17 cellular contexts compared by ENCODE assay signal in the genomic region with DNA sequence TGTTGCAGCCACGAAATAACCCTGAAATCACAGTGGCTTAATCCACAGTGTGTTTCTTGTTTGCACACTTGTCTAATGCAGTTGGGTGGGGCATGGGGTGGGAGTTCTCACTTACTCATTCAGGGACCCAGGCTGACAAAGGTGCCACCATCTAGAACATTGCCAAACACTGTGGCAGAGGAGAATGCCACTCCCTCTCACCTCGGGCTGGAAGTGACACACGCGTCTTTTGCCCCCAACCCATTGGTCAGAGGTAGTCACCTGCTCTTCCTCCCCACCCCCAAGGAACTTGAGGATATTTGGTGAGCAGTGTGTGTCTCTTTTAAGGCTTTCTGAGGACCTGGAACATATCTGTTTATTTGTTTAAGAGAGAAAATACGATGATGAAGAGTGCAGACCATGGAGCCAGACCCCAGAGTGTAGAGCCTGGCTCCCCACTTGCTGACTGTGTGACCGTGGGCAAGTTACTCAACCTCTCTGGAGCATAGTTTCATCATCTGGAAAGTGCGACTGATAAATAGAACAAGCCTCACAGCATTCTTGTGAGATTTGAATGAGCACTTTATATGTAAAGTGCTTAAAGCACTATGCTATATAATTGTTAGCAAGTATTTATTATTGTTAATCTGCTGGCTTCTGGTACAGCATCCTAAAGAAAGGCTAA. TPM values are rescaled to one million over a fixed set of nuclear protein-coding genes. Genes with fewer than 3 reads are reported as not detected.
DNase-seq lines count a peak whose midpoint lies in the region; ATAC-seq and TF ChIP-seq lines count a peak whose summit lies in the region.
"Had no signal": no experiment of that assay in that cellular context is flagged by ENCODE, and none has a peak within 500 bp of the region (broad histone marks: within the 10 kb centered on the region; RNA-seq: fewer than 3 reads in every experiment).

No MANE protein-coding gene starts in this region.

- ATAC-seq in esophagus mucosa, result peak; percentile 94
- no peak for ATAC-seq in GM18870 (IDR thresholded peaks at IDR 0.05; ENCODE audit: unreplicated experiment)

- dilution Hi-C loops in mammary epithelial cell (cut with HindIII; ENCODE audit: low sequenced_read_pairs), result no loop called here

- peaks cover 4% of the 10 kb centered on the region for H3K36me3 Mint-ChIP-seq in chondrocyte (ENCODE audit: low read depth)

- TF ChIP-seq CTCF in breast epithelium (IDR thresholded peaks at IDR 0.05) (no peak), mammary epithelial cell (conservative IDR thresholded peaks at IDR 0.05 in 1 of 2, IDR thresholded peaks at IDR 0.05 in 1 of 2; ENCODE audit: extremely low read depth in 1 of 2, insufficient read depth in 1 of 2, low read depth in 1 of 2, low read length in 2 of 2) (no peak), suprapubic skin (IDR thresholded peaks at IDR 0.05) (no peak), chondrocyte (IDR thresholded peaks at IDR 0.05) (no peak), tibial artery (IDR thresholded peaks at IDR 0.05) (no peak)

- H3K36me3 ChIP-seq in breast epithelium (no peaks in the 10 kb centered on the region), mammary epithelial cell (ENCODE audit: insufficient read depth, low read length) (no peaks in the 10 kb centered on the region), suprapubic skin (no peaks in the 10 kb centered on the region), tibial artery (peaks cover 0 to 5% (median under 1%) of the 10 kb centered on the region in 3 donors)
- H3K36me3 ChIP-seq: pancreas had no signal

- H3K27me3 Mint-ChIP-seq in chondrocyte (ENCODE audit: low read depth), result no peaks in the 10 kb centered on the region

- H3K4me3 ChIP-seq in breast epithelium (no peak overlapping the region), mammary epithelial cell (replicated peaks in 1 of 3; ENCODE audit: insufficient read depth in 1 of 3, low read depth in 2 of 3, low read length in 3 of 3) (no peak overlapping the region), suprapubic skin (no peak overlapping the region), tibial artery (no peak overlapping the region)
- H3K4me3 ChIP-seq: pancreas, SJSA1, spleen had no signal

- H3K4me3 Mint-ChIP-seq in chondrocyte (ENCODE audit: unreplicated experiment), result no peak overlapping the region

- H2AFZ ChIP-seq in mammary epithelial cell (ENCODE audit: low read depth, low read length), result no peak overlapping the region

- no peaks in the 10 kb centered on the region for H4K20me1 ChIP-seq in mammary epithelial cell (ENCODE audit: insufficient read depth, low read length)

- no peaks in the 10 kb centered on the region for H3K4me1 ChIP-seq in breast epithelium
- no peaks in the 10 kb centered on the region for H3K4me1 ChIP-seq in mammary epithelial cell (ENCODE audit: insufficient read depth, low read length)
- peaks cover 41% of the 10 kb centered on the region for H3K4me1 ChIP-seq in suprapubic skin
- H3K4me1 ChIP-seq in tibial artery, result peaks cover 0 to 37% (median 3%) of the 10 kb centered on the region in 4 donors
- H3K4me1 ChIP-seq: SJSA1 had no signal

- TF ChIP-seq POLR2A in breast epithelium (IDR thresholded peaks at IDR 0.05) (no peak), suprapubic skin (IDR thresholded peaks at IDR 0.05) (no peak)

- no peak for DNase-seq in breast epithelium (ENCODE audit: low spot score in 2 of 2)
- no peak for DNase-seq in mammary epithelial cell
- peak; percentile 74 to 77 for DNase-seq in activated T-cell treated with anti-CD3 and anti-CD28 coated beads, Interleukin-2, amount 50 U/mL, for 48 hours
- DNase-seq in suprapubic skin (ENCODE audit: low spot score in 2 of 2), result no peak
- no peak for DNase-seq in chondrocyte (ENCODE audit: low spot score)
- no peak for DNase-seq in tibial artery
- DNase-seq: amniotic stem cell, NCI-H2081 treated with DMSO at 0.1 percent for 48 hours, pancreas, spleen had no signal

- peaks cover 42% of the 10 kb centered on the region for H3K4me1 Mint-ChIP-seq in chondrocyte (ENCODE audit: low read depth)

- 94% methylated on average over 4 of the region's 7 CpGs for WGBS in mammary epithelial cell (ENCODE audit: low coverage, missing lambda C conversion rate)
- WGBS in suprapubic skin, result 75% methylated on average over 7 of the region's 7 CpGs

- TF ChIP-seq EP300 in suprapubic skin (IDR thresholded peaks at IDR 0.05), result no peak

- no peaks in the 10 kb centered on the region for H3K9me3 Mint-ChIP-seq in chondrocyte (ENCODE audit: low read depth)

- CTCF ChIA-PET in mammary epithelial cell (lab: Charles Lee; ENCODE audit: low non-redundant PET), result no interaction called here

- BruUV-seq in mammary epithelial cell (replicated peaks; lab: Mats Ljungman, UMichigan), result no TSS peak

- peak overlapping the region; percentile 2 to 4 for H3K27ac ChIP-seq in breast epithelium
- no peak overlapping the region for H3K27ac ChIP-seq in mammary epithelial cell (ENCODE audit: insufficient read depth, low read depth, low read length)
- H3K27ac ChIP-seq in suprapubic skin, result peak overlapping the region; percentile 10
- peak overlapping the region in 1 of 2 donors; percentile 3 for H3K27ac ChIP-seq in tibial artery
- H3K27ac ChIP-seq: pancreas, SJSA1 had no signal

- H3K27me3 ChIP-seq in breast epithelium (no peaks in the 10 kb centered on the region), mammary epithelial cell (ENCODE audit: insufficient read depth, low read length) (no peaks in the 10 kb centered on the region), suprapubic skin (no peaks in the 10 kb centered on the region), tibial artery (no peaks in the 10 kb centered on the region)
- H3K27me3 ChIP-seq: pancreas, SJSA1, spleen had no signal

- intact Hi-C loops in breast epithelium (cut with DNase I; ENCODE audit: low total_unique reads), result no loop called here
- intact Hi-C loops in mammary epithelial cell (cut with micrococcal nuclease), result no loop called here
- intact Hi-C loops in tibial artery (cut with DNase I; ENCODE audit: low total_unique reads), result no loop called here

- H3K9ac ChIP-seq in mammary epithelial cell (ENCODE audit: insufficient read depth, low read length), result no peak overlapping the region

- no peak overlapping the region for H3K27ac Mint-ChIP-seq in chondrocyte (ENCODE audit: unreplicated experiment)

- no peak overlapping the region for H3K4me2 ChIP-seq in mammary epithelial cell (ENCODE audit: insufficient read depth, low read depth, low read length)

- H3K9me3 ChIP-seq in breast epithelium (no peaks in the 10 kb centered on the region), mammary epithelial cell (replicated peaks; ENCODE audit: insufficient read depth, low read length) (no peaks in the 10 kb centered on the region), suprapubic skin (no peaks in the 10 kb centered on the region), tibial artery (no peaks in the 10 kb centered on the region)
- H3K9me3 ChIP-seq: pancreas, SJSA1, spleen had no signal

- no peaks in the 10 kb centered on the region for H3K79me2 ChIP-seq in mammary epithelial cell (ENCODE audit: insufficient read depth, low read length)

- in situ Hi-C loops in mammary epithelial cell (cut with MboI; ENCODE audit: low sequenced_read_pairs in 2 of 2), result no loop called here

RNA-seq across cellular contexts. Expression of a gene that starts 17.4 kb away (rescaled TPM):
- total RNA-seq in breast epithelium, result 10 to 100 TPM; 10.2 to 30.1 (median 21.4) TPM
- not detected for total RNA-seq in mammary epithelial cell
- not detected for polyA plus RNA-seq in mammary epithelial cell
- not detected for polyA minus RNA-seq in mammary epithelial cell
- total RNA-seq in esophagus mucosa, result 0.76 TPM
- 1 to 10 TPM; 2.3 to 7.0 (median 4.4) TPM for total RNA-seq in suprapubic skin
- 0.63 to 5.7 TPM (median 5.7 TPM) in 3 replicates for total RNA-seq in chondrocyte

RNA-seq across cellular contexts. Expression of a gene that starts 31.6 kb away (rescaled TPM):
- under 1 TPM in 1 of 3 donors, not detected in 2; 0.32 TPM for total RNA-seq in breast epithelium
- not detected for total RNA-seq in mammary epithelial cell
- not detected for polyA plus RNA-seq in mammary epithelial cell
- not detected for polyA minus RNA-seq in mammary epithelial cell
- not detected for total RNA-seq in esophagus mucosa
- not detected for total RNA-seq in suprapubic skin
- total RNA-seq in chondrocyte, result not detected in 3 replicates
- total RNA-seq: dermis microvascular lymphatic vessel endothelial cell, fibroblast of villous mesenchyme, LHCN-M2, mesenteric fat pad, SJSA1 had no signal

Comparison
In these comparisons a context has a peak if more than half of its experiments do, and no peak if none do; other contexts are left out.
1. DNase-seq: peak in activated T-cell treated with anti-CD3 and anti-CD28 coated beads, Interleukin-2, amount 50 U/mL, for 48 hours (2 of 2); none in breast epithelium (0 of 2), mammary epithelial cell (single experiment), suprapubic skin (0 of 2), chondrocyte (single experiment) and tibial artery (0 of 2).